Comparison of ENCODE assay signal across 27 cellular contexts in the genomic region with DNA sequence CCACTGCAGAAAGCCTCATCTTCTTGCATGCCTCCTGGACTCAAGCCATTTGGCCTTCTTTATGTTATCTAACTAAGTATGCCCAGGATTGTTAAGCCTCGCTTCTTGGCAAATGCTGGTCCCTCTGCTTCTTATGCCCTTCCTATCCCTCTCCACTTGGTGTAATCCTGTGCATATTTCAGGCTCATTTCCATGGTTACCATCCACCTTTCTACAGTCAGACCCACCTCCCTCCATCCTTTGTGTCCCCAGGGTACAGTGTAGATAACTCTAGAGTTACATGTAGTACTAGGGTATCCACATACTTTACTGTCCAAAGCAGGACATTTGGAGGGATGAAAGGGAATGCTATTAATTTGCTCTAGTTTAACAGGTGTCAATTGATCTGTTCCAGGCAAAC.
"Had no signal": no experiment of that assay in that cellular context is flagged by ENCODE, and none has a peak within 500 bp of the region (broad histone marks: within the 10 kb centered on the region; RNA-seq: fewer than 3 reads in every experiment).

No MANE protein-coding gene starts in this region.

- DNase-seq: effector CD8-positive, alpha-beta T cell; effector memory CD8-positive, alpha-beta T cell; erythroblast; esophagus squamous epithelium; foreskin fibroblast; glutamatergic neuron; head of caudate nucleus; heart right ventricle; hippocampal formation; left cardiac atrium; left lung; left ventricle myocardium superior; lower lobe of right lung; mucosa of descending colon; naive B cell; naive thymus-derived CD8-positive, alpha-beta T cell had no signal

- H3K9me3 Mint-ChIP-seq: effector memory CD8-positive, alpha-beta T cell; mesothelial cell of epicardium; naive thymus-derived CD8-positive, alpha-beta T cell had no signal

- H3K27ac Mint-ChIP-seq: effector memory CD8-positive, alpha-beta T cell; endodermal cell; mesothelial cell of epicardium; naive B cell; naive thymus-derived CD8-positive, alpha-beta T cell had no signal

- H3K27me3 ChIP-seq: gastroesophageal sphincter had no signal

- H3K4me3 Mint-ChIP-seq: effector memory CD8-positive, alpha-beta T cell; endodermal cell; mesothelial cell of epicardium had no signal

- ATAC-seq: effector memory CD8-positive, alpha-beta T cell; esophagus mucosa; gastroesophageal sphincter; heart right ventricle; left cardiac atrium; left lung; left ventricle myocardium superior; lower lobe of right lung; mucosa of descending colon; naive thymus-derived CD8-positive, alpha-beta T cell had no signal

- H3K27ac ChIP-seq: coronary artery, epithelial cell of prostate, esophagus squamous epithelium, gastroesophageal sphincter, heart right ventricle, left lung, lower lobe of right lung had no signal

- FAIRE-seq: colon, endometrium, frontal cortex, islet of Langerhans, keratinocyte had no signal
